In genomic region chr12:54239568-54239967, GRCh38 we compare ENCODE assay signal across 28 cellular contexts. TPM values are rescaled to one million over a fixed set of nuclear protein-coding genes. Genes with fewer than 3 reads are reported as not detected.
DNase-seq lines count a peak whose midpoint lies in the region; TF ChIP-seq lines count a peak whose summit lies in the region.
"Had no signal": no experiment of that assay in that cellular context is flagged by ENCODE, and none has a peak within 500 bp of the region (broad histone marks: within the 10 kb centered on the region; RNA-seq: fewer than 3 reads in every experiment).

No MANE protein-coding gene starts in this region.

- no peak overlapping the region for H3K4me3 ChIP-seq in neural progenitor cell
- H3K4me3 ChIP-seq: A549, coronary artery, K562, psoas muscle, transverse colon had no signal

- H3K4me3 Mint-ChIP-seq in T-helper 1 cell treated with Interleukin-12 subunit alpha and Interleukin-12 subunit beta and Interleukin-4 antibody, amounts not matched to agents 30 μg/mL and 1 μg/mL, for 36 hours = no peak overlapping the region
- H3K4me3 Mint-ChIP-seq in activated T-helper 1 cell treated with anti-CD3 and anti-CD28 coated beads, Interleukin-12 subunit alpha, Interleukin-12 subunit beta, Interleukin-2, Interleukin-4 antibody, amounts not matched to agents 30 ng/mL and 10 ng/mL and 1 ng/mL, durations not matched to agents 14 hours and 24 hours and 36 hours = no peak overlapping the region
- no peak overlapping the region for H3K4me3 Mint-ChIP-seq in neural progenitor cell
- H3K4me3 Mint-ChIP-seq: CD4-positive, alpha-beta T cell; memory B cell had no signal

- no peaks in the 10 kb centered on the region for H3K4me1 ChIP-seq in neural progenitor cell
- H3K4me1 ChIP-seq: A549, psoas muscle, transverse colon had no signal

- H3K27ac Mint-ChIP-seq in T-helper 1 cell treated with Interleukin-12 subunit alpha and Interleukin-12 subunit beta and Interleukin-4 antibody, amounts not matched to agents 30 μg/mL and 1 μg/mL, for 36 hours = peak overlapping the region; percentile 13
- peak overlapping the region; percentile 52 for H3K27ac Mint-ChIP-seq in activated T-helper 1 cell treated with anti-CD3 and anti-CD28 coated beads, Interleukin-12 subunit alpha, Interleukin-12 subunit beta, Interleukin-2, Interleukin-4 antibody, amounts not matched to agents 30 ng/mL and 10 ng/mL and 1 ng/mL, durations not matched to agents 14 hours and 24 hours and 36 hours
- no peak overlapping the region for H3K27ac Mint-ChIP-seq in neural progenitor cell
- H3K27ac Mint-ChIP-seq: CD4-positive, alpha-beta T cell had no signal

- H4K20me1 ChIP-seq in neural progenitor cell (ENCODE audit: low read depth) = peaks cover 35% of the 10 kb centered on the region

- H3K27me3 Mint-ChIP-seq in T-helper 1 cell treated with Interleukin-12 subunit alpha and Interleukin-12 subunit beta and Interleukin-4 antibody, amounts not matched to agents 30 μg/mL and 1 μg/mL, for 36 hours (ENCODE audit: low read depth) = no peaks in the 10 kb centered on the region
- no peaks in the 10 kb centered on the region for H3K27me3 Mint-ChIP-seq in activated T-helper 1 cell treated with anti-CD3 and anti-CD28 coated beads, Interleukin-12 subunit alpha, Interleukin-12 subunit beta, Interleukin-2, Interleukin-4 antibody, amounts not matched to agents 30 ng/mL and 10 ng/mL and 1 ng/mL, durations not matched to agents 14 hours and 24 hours and 36 hours (ENCODE audit: insufficient read depth)
- H3K27me3 Mint-ChIP-seq in neural progenitor cell (ENCODE audit: insufficient read depth, low read depth) = peaks cover 4% of the 10 kb centered on the region
- H3K27me3 Mint-ChIP-seq: CD4-positive, alpha-beta T cell; memory B cell had no signal

- H3K4me2 ChIP-seq in neural progenitor cell = no peak overlapping the region
- H3K4me2 ChIP-seq: A549 had no signal

- no peak overlapping the region for H2AFZ ChIP-seq in neural progenitor cell (replicated peaks)

- peaks cover 32% of the 10 kb centered on the region for H3K79me2 ChIP-seq in neural progenitor cell (ENCODE audit: low read depth)

- no peak overlapping the region for H3K9ac ChIP-seq in neural progenitor cell

- no peaks in the 10 kb centered on the region for H3K9me3 ChIP-seq in neural progenitor cell (ENCODE audit: low read depth)
- H3K9me3 ChIP-seq: A549, neutrophil, psoas muscle, transverse colon had no signal

- H3K27ac ChIP-seq in neural progenitor cell = peak overlapping the region; percentile 66
- H3K27ac ChIP-seq: A549, coronary artery, neutrophil, psoas muscle, transverse colon had no signal

- H3K36me3 ChIP-seq in neural progenitor cell = peaks cover 19% of the 10 kb centered on the region

- H3K36me3 Mint-ChIP-seq in T-helper 1 cell treated with Interleukin-12 subunit alpha and Interleukin-12 subunit beta and Interleukin-4 antibody, amounts not matched to agents 30 μg/mL and 1 μg/mL, for 36 hours (ENCODE audit: low read depth) = peaks cover 28% of the 10 kb centered on the region
- peaks cover 38% of the 10 kb centered on the region for H3K36me3 Mint-ChIP-seq in activated T-helper 1 cell treated with anti-CD3 and anti-CD28 coated beads, Interleukin-12 subunit alpha, Interleukin-12 subunit beta, Interleukin-2, Interleukin-4 antibody, amounts not matched to agents 30 ng/mL and 10 ng/mL and 1 ng/mL, durations not matched to agents 14 hours and 24 hours and 36 hours (ENCODE audit: low read depth)
- H3K36me3 Mint-ChIP-seq in neural progenitor cell = peaks cover 38% of the 10 kb centered on the region

- H3K9me3 Mint-ChIP-seq in T-helper 1 cell treated with Interleukin-12 subunit alpha and Interleukin-12 subunit beta and Interleukin-4 antibody, amounts not matched to agents 30 μg/mL and 1 μg/mL, for 36 hours = no peaks in the 10 kb centered on the region
- no peaks in the 10 kb centered on the region for H3K9me3 Mint-ChIP-seq in activated T-helper 1 cell treated with anti-CD3 and anti-CD28 coated beads, Interleukin-12 subunit alpha, Interleukin-12 subunit beta, Interleukin-2, Interleukin-4 antibody, amounts not matched to agents 30 ng/mL and 10 ng/mL and 1 ng/mL, durations not matched to agents 14 hours and 24 hours and 36 hours
- H3K9me3 Mint-ChIP-seq in neural progenitor cell = no peaks in the 10 kb centered on the region
- H3K9me3 Mint-ChIP-seq: activated naive CD4-positive, alpha-beta T cell treated with anti-CD3 and anti-CD28 coated beads, Interleukin-2, amount 50 U/mL, for 72 hours; CD4-positive, alpha-beta T cell; memory B cell had no signal

- intact Hi-C loops in activated T-helper 1 cell treated with anti-CD3 and anti-CD28 coated beads, Interleukin-12 subunit alpha, Interleukin-12 subunit beta, Interleukin-2, Interleukin-4 antibody, amounts not matched to agents 30 ng/mL and 10 ng/mL and 1 ng/mL, durations not matched to agents 14 hours and 24 hours and 36 hours (cut with micrococcal nuclease) = no loop called here

- no peak for TF ChIP-seq CTCF in neural progenitor cell (IDR thresholded peaks at IDR 0.05)

- H3K4me1 Mint-ChIP-seq in T-helper 1 cell treated with Interleukin-12 subunit alpha and Interleukin-12 subunit beta and Interleukin-4 antibody, amounts not matched to agents 30 μg/mL and 1 μg/mL, for 36 hours (ENCODE audit: low read depth) = peaks cover 26% of the 10 kb centered on the region
- peaks cover 34% of the 10 kb centered on the region for H3K4me1 Mint-ChIP-seq in activated T-helper 1 cell treated with anti-CD3 and anti-CD28 coated beads, Interleukin-12 subunit alpha, Interleukin-12 subunit beta, Interleukin-2, Interleukin-4 antibody, amounts not matched to agents 30 ng/mL and 10 ng/mL and 1 ng/mL, durations not matched to agents 14 hours and 24 hours and 36 hours (ENCODE audit: low read depth)
- no peaks in the 10 kb centered on the region for H3K4me1 Mint-ChIP-seq in neural progenitor cell

- H3F3A ChIP-seq in neural progenitor cell (ENCODE audit: low read depth) = peaks cover 51% of the 10 kb centered on the region

- H3K27me3 ChIP-seq in neural progenitor cell = no peaks in the 10 kb centered on the region
- H3K27me3 ChIP-seq: neutrophil, transverse colon had no signal

- DNase-seq in T-helper 1 cell (no peak), NCI-H1694 treated with DMSO at 0.1 percent for 48 hours (lab: John Stamatoyannopoulos, UW) (peak; percentile 72), neural progenitor cell (ENCODE audit: low spot score) (no peak), hippocampal formation (lab: John Stamatoyannopoulos, UW) (no peak), pons (ENCODE audit: low spot score) (no peak), MV-4-11 (lab: John Stamatoyannopoulos, UW) (no peak)
- no peak for DNase-seq in activated T-helper 1 cell treated with anti-CD3 and anti-CD28 coated beads, Interleukin-12 subunit alpha, Interleukin-12 subunit beta, Interleukin-2, Interleukin-4 antibody, amounts not matched to agents 30 ng/mL and 10 ng/mL and 1 ng/mL, durations not matched to agents 14 hours and 24 hours and 36 hours (ENCODE audit: low spot score)
- DNase-seq: activated CD4-positive, alpha-beta T cell treated with anti-CD3 and anti-CD28 coated beads, Interleukin-2, amount 50 U/mL, for 48 hours; activated CD4-positive, CD25-positive, alpha-beta regulatory T cell treated with anti-CD3 and anti-CD28 coated beads, Interleukin-2, amount 50 U/mL, for 72 hours; AML-193; amygdala; CD4-positive, alpha-beta T cell; effector memory CD4-positive, alpha-beta T cell; EL; NCI-H1105 treated with DMSO at 0.1 percent for 48 hours; NCI-H2029 treated with DMSO at 0.1 percent for 48 hours; NCI-H446; psoas muscle; stimulated activated CD4-positive, alpha-beta T cell treated with anti-CD3 and anti-CD28 coated beads, Interleukin-4, amount 100 ng/mL, for 24 hours; T-helper 2 cell; transverse colon had no signal

RNA-seq across cellular contexts. Expression of gene CBX5, which starts 40.4 kb away (rescaled TPM):
- total RNA-seq in activated T-helper 1 cell treated with anti-CD3 and anti-CD28 coated beads, Interleukin-12 subunit alpha, Interleukin-12 subunit beta, Interleukin-2, Interleukin-4 antibody, amounts not matched to agents 30 ng/mL and 10 ng/mL and 1 ng/mL, durations not matched to agents 14 hours and 24 hours and 36 hours = 99.8 and 106 TPM in 2 replicates
- 232 and 288 TPM in 2 replicates for total RNA-seq in neural progenitor cell (ENCODE audit: low replicate concordance)

RNA-seq across cellular contexts. Expression of gene HNRNPA1, which starts 41.0 kb away (rescaled TPM):
- 1,740 and 1,765 TPM in 2 replicates for total RNA-seq in activated T-helper 1 cell treated with anti-CD3 and anti-CD28 coated beads, Interleukin-12 subunit alpha, Interleukin-12 subunit beta, Interleukin-2, Interleukin-4 antibody, amounts not matched to agents 30 ng/mL and 10 ng/mL and 1 ng/mL, durations not matched to agents 14 hours and 24 hours and 36 hours
- total RNA-seq in neural progenitor cell (ENCODE audit: low replicate concordance) = 1,779 and 2,341 TPM in 2 replicates

RNA-seq across cellular contexts. Expression of gene SMUG1, which starts 50.8 kb away (rescaled TPM):
- total RNA-seq in activated T-helper 1 cell treated with anti-CD3 and anti-CD28 coated beads, Interleukin-12 subunit alpha, Interleukin-12 subunit beta, Interleukin-2, Interleukin-4 antibody, amounts not matched to agents 30 ng/mL and 10 ng/mL and 1 ng/mL, durations not matched to agents 14 hours and 24 hours and 36 hours = 28.6 and 29.6 TPM in 2 replicates
- total RNA-seq in neural progenitor cell (ENCODE audit: low replicate concordance) = 42.9 and 49.4 TPM in 2 replicates
